ENCODE assay signal across 24 cellular contexts in the genomic region with DNA sequence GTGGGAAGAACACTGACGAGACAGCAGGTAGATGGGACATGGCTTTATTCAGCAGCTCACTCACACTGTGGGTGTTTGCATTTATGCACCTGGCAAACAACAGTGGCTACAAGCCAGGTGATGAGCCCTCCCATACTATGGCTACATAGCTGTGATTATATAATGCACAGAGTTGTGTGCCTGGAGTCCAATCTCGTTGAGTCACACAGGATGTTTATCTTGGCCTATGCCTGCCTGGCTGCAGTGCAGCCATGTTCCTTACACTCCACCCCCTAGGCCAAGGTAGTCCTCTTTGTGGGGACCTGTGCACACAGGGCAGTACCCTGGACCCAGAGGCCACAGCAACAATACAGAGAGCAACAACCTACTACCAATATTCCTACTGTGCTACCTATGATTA.
DNase-seq lines count a peak whose midpoint lies in the region; ATAC-seq, FAIRE-seq and TF ChIP-seq lines count a peak whose summit lies in the region.
"Had no signal": no experiment of that assay in that cellular context is flagged by ENCODE, and none has a peak within 500 bp of the region (broad histone marks: within the 10 kb centered on the region; RNA-seq: fewer than 3 reads in every experiment).

No MANE protein-coding gene starts in this region.

- no peaks in the 10 kb centered on the region for H3K9me3 ChIP-seq in kidney (ENCODE audit: control insufficient read depth in 1 of 2, low read length in 2 of 2)
- H3K9me3 ChIP-seq: HAP-1, spleen, suprapubic skin had no signal

- no peak overlapping the region for H3K9ac ChIP-seq in kidney (ENCODE audit: low read length in 2 of 2)

- no peaks in the 10 kb centered on the region for H3K27me3 ChIP-seq in brain microvascular endothelial cell (replicated peaks)
- H3K27me3 ChIP-seq: heart right ventricle, spleen, suprapubic skin had no signal

- TF ChIP-seq CTCF in brain microvascular endothelial cell (IDR thresholded peaks at IDR 0.05; ENCODE audit: low read depth, low read length, missing control alignments) (no peak), kidney (IDR thresholded peaks at IDR 0.05; ENCODE audit: borderline replicate concordance, extremely low read depth, insufficient read depth) (no peak)

- H3K27ac ChIP-seq in brain microvascular endothelial cell, result no peak overlapping the region
- H3K27ac ChIP-seq in kidney (ENCODE audit: low read depth in 2 of 2, low read length in 2 of 2), result no peak overlapping the region
- H3K27ac ChIP-seq: heart right ventricle, spleen, suprapubic skin had no signal

- H3K36me3 ChIP-seq in brain microvascular endothelial cell (replicated peaks), result no peaks in the 10 kb centered on the region
- H3K36me3 ChIP-seq in kidney (ENCODE audit: control insufficient read depth in 1 of 2, insufficient read depth in 2 of 2, low read length in 2 of 2), result no peaks in the 10 kb centered on the region
- H3K36me3 ChIP-seq: HAP-1, heart right ventricle, spleen, suprapubic skin had no signal

- in situ Hi-C loops in brain microvascular endothelial cell (cut with HindIII; ENCODE audit: low pct_ligation_motif_present, low sequenced_read_pairs), result no loop called here

- FAIRE-seq in HTR-8/SVneo (lab: Jason Lieb, UNC) (peak; percentile 54), kidney (lab: Jason Lieb, UNC) (no peak)
- FAIRE-seq: GM12892 had no signal

- H3K4me3 ChIP-seq in brain microvascular endothelial cell (ENCODE audit: low read depth, low read length) (no peak overlapping the region), kidney (ENCODE audit: low read length in 2 of 2) (no peak overlapping the region)
- H3K4me3 ChIP-seq: HAP-1, heart right ventricle, spleen, suprapubic skin had no signal

- intact Hi-C loops in kidney (cut with DNase I), result no loop called here

- DNase-seq in NCI-H1417 (lab: John Stamatoyannopoulos, UW), result peak in 2 of 3 experiments; percentile 22 to 64
- no peak for DNase-seq in NCI-H1417 treated with DMSO at 0.1 percent for 48 hours (lab: John Stamatoyannopoulos, UW)
- no peak for DNase-seq in HTR-8/SVneo (ENCODE audit: insufficient read length, low spot score)
- DNase-seq in NCI-H69 (lab: John Stamatoyannopoulos, UW), result peak; percentile 96
- DNase-seq in brain microvascular endothelial cell, result peak; percentile 4
- DNase-seq in kidney, result no peak
- DNase-seq: 8988T; activated CD4-positive, alpha-beta T cell treated with anti-CD3 and anti-CD28 coated beads, Interleukin-2, amount 50 U/mL, for 4 hours; activated naive CD8-positive, alpha-beta T cell treated with anti-CD3 and anti-CD28 coated beads, Interleukin-2, amount 10 ng/mL, durations not matched to agents 7 days and 5 days; effector CD8-positive, alpha-beta T cell; foreskin fibroblast; heart right ventricle; NCI-H1694 treated with DMSO at 0.1 percent for 48 hours; NCI-H524; spleen; stimulated activated CD4-positive, alpha-beta T cell treated with anti-CD3 and anti-CD28 coated beads, Interleukin-2, amount 100 ng/mL, for 48 hours had no signal

- ATAC-seq in GM21423 (IDR thresholded peaks at IDR 0.05; ENCODE audit: unreplicated experiment), result no peak
- no peak for ATAC-seq in HG02884 (IDR thresholded peaks at IDR 0.05; ENCODE audit: unreplicated experiment)
- ATAC-seq: heart right ventricle; right cardiac atrium; stimulated activated memory B cell treated with anti-CD40 and anti-IgM and Interleukin-4, amounts not matched to agents 10 μg/mL and 1 μg/mL and 100 μg/mL, for 72 hours; WTC11 had no signal

- H3K4me1 ChIP-seq in kidney (ENCODE audit: control insufficient read depth in 1 of 2, insufficient read depth in 1 of 2, low read depth in 1 of 2, low read length in 2 of 2), result no peaks in the 10 kb centered on the region
- H3K4me1 ChIP-seq: HAP-1, heart right ventricle, suprapubic skin had no signal

Comparison
In these comparisons a context has a peak if more than half of its experiments do, and no peak if none do; other contexts are left out.
1. DNase-seq: peak in NCI-H1417 (2 of 3), NCI-H69 (single experiment) and brain microvascular endothelial cell (single experiment); none in NCI-H1417 treated with DMSO at 0.1 percent for 48 hours (single experiment), HTR-8/SVneo (single experiment) and kidney (single experiment).